15 cellular contexts compared by ENCODE assay signal in the genomic region with DNA sequence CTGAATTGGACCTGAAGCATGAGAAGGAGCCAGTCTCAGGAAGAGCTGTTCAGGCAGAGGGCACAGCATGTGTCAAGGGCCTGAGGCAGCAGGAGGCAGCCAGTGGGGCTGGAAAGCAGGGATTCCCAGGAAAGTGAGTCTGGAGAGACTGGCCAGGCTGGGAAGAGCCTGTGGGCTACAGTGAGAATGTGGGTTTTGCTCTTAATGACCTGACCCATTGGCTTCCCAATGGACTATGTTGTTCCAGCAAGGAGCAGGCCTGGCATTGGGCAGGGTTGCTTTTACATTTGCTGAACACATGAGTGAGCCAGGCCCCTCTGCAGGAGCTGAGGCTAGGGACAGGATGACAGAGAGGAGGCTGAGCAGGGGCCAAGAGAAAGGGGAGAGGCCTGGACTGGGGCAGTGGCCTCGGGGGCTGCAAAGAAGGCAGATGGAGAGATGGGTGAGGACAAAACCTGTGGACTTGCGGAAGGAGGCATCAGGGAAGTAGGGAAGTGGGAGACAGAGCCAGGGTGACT.
"Had no signal": no experiment of that assay in that cellular context is flagged by ENCODE, and none has a peak within 500 bp of the region (broad histone marks: within the 10 kb centered on the region; RNA-seq: fewer than 3 reads in every experiment).

No MANE protein-coding gene starts in this region.

- H3K27ac ChIP-seq: coronary artery, heart right ventricle, left ventricle myocardium inferior, pancreas had no signal

- H3K4me3 Mint-ChIP-seq: activated T-cell treated with anti-CD3 and anti-CD28 coated beads, Interleukin-2, amount 50 U/mL, for 24 hours; memory B cell had no signal

- H3K27ac Mint-ChIP-seq: activated T-cell treated with anti-CD3 and anti-CD28 coated beads, Interleukin-2, amount 50 U/mL, for 24 hours; memory B cell had no signal

- DNase-seq: activated CD4-positive, alpha-beta T cell treated with anti-CD3 and anti-CD28 coated beads for 48 hours; activated gamma-delta T cell; activated T-cell treated with anti-CD3 and anti-CD28 coated beads, Interleukin-2, amount 50 U/mL, for 24 hours; effector CD8-positive, alpha-beta T cell; heart right ventricle; left ventricle myocardium inferior; retina; stimulated activated CD4-positive, alpha-beta T cell treated with anti-CD3 and anti-CD28 coated beads, Interleukin-15, amount 100 ng/mL, for 24 hours; T-helper 1 cell had no signal

- H3K4me1 ChIP-seq: left ventricle myocardium inferior, pancreas had no signal

- H3K4me3 ChIP-seq: coronary artery, heart right ventricle, left ventricle myocardium inferior, pancreas had no signal

- H3K27me3 ChIP-seq: pancreas had no signal

- H3K36me3 ChIP-seq: heart right ventricle, left ventricle myocardium inferior, pancreas had no signal

- H3K9me3 ChIP-seq: pancreas had no signal

- FAIRE-seq: astrocyte, frontal cortex, keratinocyte, pancreas had no signal

- H3K27me3 Mint-ChIP-seq: memory B cell had no signal

- ATAC-seq: heart right ventricle, pancreas had no signal
